ENCODE assay signal across 8 cellular contexts in the genomic region with DNA sequence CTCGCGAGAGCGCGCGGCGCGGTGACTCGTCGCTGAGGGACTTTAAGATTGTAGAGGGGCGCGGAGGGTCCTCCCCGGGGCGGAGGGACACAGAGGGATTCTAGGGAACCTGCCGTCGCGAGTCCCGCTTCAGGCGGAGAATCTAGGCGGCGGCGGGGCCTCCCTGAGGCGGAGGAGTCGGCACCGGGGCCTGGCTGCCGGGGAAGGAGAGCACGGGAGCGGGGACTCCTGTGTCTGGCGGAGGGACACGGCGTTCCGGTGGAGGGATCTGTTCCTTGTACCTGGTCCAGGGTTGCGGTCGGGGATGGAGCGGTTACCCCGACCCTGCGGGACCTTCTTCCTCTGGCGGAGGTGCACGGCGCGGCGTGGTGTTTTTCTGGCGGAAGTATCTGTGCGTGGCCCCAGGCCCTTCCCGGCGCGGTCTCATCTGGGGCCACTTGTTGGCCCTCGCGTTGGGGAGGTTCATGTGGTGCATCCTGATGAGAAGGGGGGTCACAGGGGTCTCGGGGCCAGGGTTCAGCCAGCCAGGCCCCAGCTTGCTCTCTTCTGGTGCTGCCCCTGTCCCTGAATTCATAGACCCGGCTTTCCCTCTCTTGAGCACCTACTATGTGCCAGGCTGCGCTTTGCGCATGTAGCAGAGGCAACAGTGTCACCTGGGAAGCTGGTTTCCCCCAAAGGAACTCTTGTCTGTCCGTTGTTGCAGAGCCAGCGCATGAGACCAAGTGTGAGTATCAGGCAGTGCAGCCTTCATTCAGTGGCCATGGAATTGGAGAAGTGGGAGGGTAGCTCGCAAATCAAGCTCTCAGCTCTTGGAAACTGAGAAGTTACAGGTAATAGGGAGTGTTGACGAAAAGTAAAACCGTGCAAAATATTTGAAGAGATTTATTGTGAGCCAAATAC. TPM values are rescaled to one million over a fixed set of nuclear protein-coding genes. Genes with fewer than 3 reads are reported as not detected.
DNase-seq lines count a peak whose midpoint lies in the region; ATAC-seq and TF ChIP-seq lines count a peak whose summit lies in the region.

No MANE protein-coding gene starts in this region.

- H3K27me3 ChIP-seq in dorsolateral prefrontal cortex, result no peaks in the 10 kb centered on the region
- H3K27me3 ChIP-seq in lung (ENCODE audit: control insufficient read depth, insufficient read depth), result no peaks in the 10 kb centered on the region

- TF ChIP-seq CTCF in dorsolateral prefrontal cortex (IDR thresholded peaks at IDR 0.05 in 54 of 56, conservative IDR thresholded peaks at IDR 0.05 in 2 of 56; ENCODE audit: low read depth in 1 of 56, partially characterized antibody in 56 of 56) (peak in 13 of 56 donors; percentile 5 to 25 (median 7)), lung (IDR thresholded peaks at IDR 0.05; ENCODE audit: control extremely low read depth, extremely low read depth) (no peak)

- ATAC-seq in GM19324 (IDR thresholded peaks at IDR 0.05; ENCODE audit: low FRiP score, unreplicated experiment), result peak; percentile 39
- peak; percentile 35 for ATAC-seq in HG03457 (IDR thresholded peaks at IDR 0.05; ENCODE audit: unreplicated experiment)
- ATAC-seq in lung (ENCODE audit: insufficient read depth, low FRiP score), result peak; percentile 39

- H3K36me3 ChIP-seq in lung (ENCODE audit: control insufficient read depth in 2 of 2, insufficient read depth in 2 of 2, low read length in 2 of 2), result peaks cover 7 to 13% of the 10 kb centered on the region in 2 donors

- H3K4me3 ChIP-seq in dorsolateral prefrontal cortex, result peak overlapping the region; percentile 65 to 97 (median 88)
- H3K4me3 ChIP-seq in lung, result peak overlapping the region; percentile 67

- intact Hi-C loops in dorsolateral prefrontal cortex (cut with DNase I), result loop anchor here in 1 of 2 donors (10.0 kb wide), 1 partner anchor 143 kb away; the partner anchor contains the start of gene LCMT1

- peak overlapping the region; percentile 68 to 99 (median 96) for H3K27ac ChIP-seq in dorsolateral prefrontal cortex
- H3K27ac ChIP-seq in lung (ENCODE audit: low read depth in 1 of 2, low read length in 1 of 2), result peak overlapping the region; percentile 100

- 2% methylated on average over 50 to 57 of the region's 57 CpGs for WGBS in lung, 2 donors

- peak in 11 of 14 donors; percentile 32 to 91 (median 84) for DNase-seq in C1 segment of cervical spinal cord (lab: John Stamatoyannopoulos, UW)
- DNase-seq in NCI-H526 (lab: John Stamatoyannopoulos, UW), result peak; percentile 84 to 97
- peak; percentile 70 to 73 for DNase-seq in activated CD4-positive, alpha-beta T cell treated with anti-CD3 and anti-CD28 coated beads, Interleukin-2, amount 50 U/mL, for 24 hours (ENCODE audit: low read depth in 1 of 2, low spot score in 1 of 2)
- peak; percentile 47 to 79 (median 70) for DNase-seq in dorsolateral prefrontal cortex
- DNase-seq in lung (ENCODE audit: low spot score), result peak; percentile 82
- DNase-seq in stimulated activated CD4-positive, alpha-beta T cell treated with anti-CD3 and anti-CD28 coated beads, TNF-alpha, amount 100 ng/mL, for 24 hours (ENCODE audit: low read depth in 3 of 3), result peak; percentile 51 to 84 (median 67)

- peaks cover 3 to 8% of the 10 kb centered on the region in 2 donors for H3K4me1 ChIP-seq in lung (ENCODE audit: control insufficient read depth in 2 of 2, insufficient read depth in 2 of 2, low read length in 2 of 2)

- no peaks in the 10 kb centered on the region for H3K9me3 ChIP-seq in lung (ENCODE audit: control insufficient read depth in 2 of 2, insufficient read depth in 1 of 2, low read length in 1 of 2)

RNA-seq across cellular contexts. Expression of gene ZKSCAN2, which starts 0.6 kb away (rescaled TPM):
- total RNA-seq in dorsolateral prefrontal cortex, result 10 to 100 TPM in 54 of 120 experiments, 1 to 10 TPM in 66; 6.3 to 13.4 (median 9.7) TPM
- total RNA-seq in lung, result 1 to 10 TPM; 5.4 to 7.6 TPM
- 1 to 10 TPM; 1.1 to 1.2 TPM for polyA plus RNA-seq in lung

RNA-seq across cellular contexts. Expression of gene AQP8, which starts 41.5 kb away (rescaled TPM):
- total RNA-seq in dorsolateral prefrontal cortex, result 1 to 10 TPM in 15 of 120 experiments, under 1 TPM in 67, not detected in 38; 0.28 to 1.9 (median 0.61) TPM
- not detected for total RNA-seq in lung
- polyA plus RNA-seq in lung, result under 1 TPM; 0.06 to 0.18 TPM

Comparison
In these comparisons a context has a peak if more than half of its experiments do, and no peak if none do; other contexts are left out.
1. Peak in every context shown above with its lines: DNase-seq, ATAC-seq, H3K4me3 ChIP-seq and H3K27ac ChIP-seq.